10 cellular contexts compared by ENCODE assay signal in the genomic region with DNA sequence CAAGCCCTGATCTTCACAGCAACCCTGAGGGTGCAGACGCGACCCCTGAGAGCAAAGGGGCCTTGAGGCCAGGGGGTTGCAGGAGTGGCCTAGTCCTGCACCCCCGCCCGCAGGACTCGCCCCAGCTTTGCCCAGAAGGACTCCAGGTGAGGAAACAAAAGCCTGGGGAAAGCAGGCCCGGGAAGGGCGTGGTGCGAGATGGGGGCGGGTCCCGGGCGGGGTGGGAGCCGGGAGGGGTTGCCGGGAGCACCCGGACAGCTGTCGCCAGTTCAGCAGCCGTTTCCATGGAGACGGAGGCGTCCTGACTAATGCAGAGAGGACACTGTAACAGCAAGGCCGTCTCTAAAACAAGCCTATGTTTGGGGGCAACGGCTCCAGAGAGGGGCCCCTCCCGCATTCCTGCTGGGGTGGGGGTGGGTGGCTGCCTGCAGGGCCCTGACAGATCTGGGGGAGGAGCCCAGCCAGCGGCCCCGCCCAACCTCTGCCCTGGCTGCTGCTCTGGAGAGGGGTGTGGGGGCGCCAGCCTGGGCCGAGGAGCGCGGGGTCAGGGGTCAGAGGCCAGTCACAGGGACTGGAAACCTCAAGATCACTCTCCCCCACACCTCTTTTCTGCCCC. TPM values are rescaled to one million over a fixed set of nuclear protein-coding genes. Genes with fewer than 3 reads are reported as not detected.
A peak's percentile ranks its signal among the peaks of the same experiment; 100 is the strongest.
DNase-seq lines count a peak whose midpoint lies in the region; ATAC-seq lines count a peak whose summit lies in the region.
"Had no signal": no experiment of that assay in that cellular context is flagged by ENCODE, and none has a peak within 500 bp of the region (broad histone marks: within the 10 kb centered on the region; RNA-seq: fewer than 3 reads in every experiment).

No MANE protein-coding gene starts in this region.

- in situ Hi-C loops in KBM-7 (cut with MboI; ENCODE audit: low pct_unique_long_range_greater_than_20kb, low sequenced_read_pairs), result no loop called here

- H3K27ac ChIP-seq in aorta (ENCODE audit: low read depth in 1 of 2, low read length in 2 of 2), result no peak overlapping the region

- no peak overlapping the region for H3K4me3 ChIP-seq in endocrine pancreas (ENCODE audit: control insufficient read depth, insufficient read depth, low read length)
- H3K4me3 ChIP-seq in aorta (ENCODE audit: low read length in 2 of 2), result no peak overlapping the region

- peak; percentile 17 for ATAC-seq in aorta (ENCODE audit: low FRiP score)
- no peak for ATAC-seq in HG03457 (IDR thresholded peaks at IDR 0.05; ENCODE audit: unreplicated experiment)
- ATAC-seq in HG03045 (IDR thresholded peaks at IDR 0.05; ENCODE audit: unreplicated experiment), result no peak

- DNase-seq in HCEC 1CT, result peak; percentile 58
- DNase-seq in NCI-H526 treated with DMSO at 0.1 percent for 48 hours (lab: John Stamatoyannopoulos, UW), result peak; percentile 56
- peak; percentile 80 to 86 for DNase-seq in lung microvascular endothelial cell (ENCODE audit: low read depth in 2 of 2)
- peak; percentile 85 to 89 for DNase-seq in aorta
- no peak for DNase-seq in KBM-7

- H3K9ac ChIP-seq in endocrine pancreas (ENCODE audit: control insufficient read depth, insufficient read depth, low read length), result peak overlapping the region; percentile 17

- H3K4me1 ChIP-seq in endocrine pancreas (ENCODE audit: control insufficient read depth, insufficient read depth, low read length), result no peaks in the 10 kb centered on the region
- no peaks in the 10 kb centered on the region for H3K4me1 ChIP-seq in aorta (ENCODE audit: control insufficient read depth in 1 of 2, insufficient read depth in 2 of 2, low read length in 2 of 2)

- intact Hi-C loops in aorta (cut with DNase I), result no loop called here

- H3K9me3 ChIP-seq in endocrine pancreas (ENCODE audit: control insufficient read depth, low read length), result no peaks in the 10 kb centered on the region
- no peaks in the 10 kb centered on the region for H3K9me3 ChIP-seq in aorta (ENCODE audit: control insufficient read depth, low read length)

- 26 to 28% methylated on average over 20 to 27 of the region's 27 CpGs for WGBS in aorta, 2 donors

- no peaks in the 10 kb centered on the region for H3K36me3 ChIP-seq in endocrine pancreas (ENCODE audit: control insufficient read depth, insufficient read depth, low read length)
- no peaks in the 10 kb centered on the region for H3K36me3 ChIP-seq in aorta (ENCODE audit: control insufficient read depth in 1 of 2, insufficient read depth in 2 of 2, low read length in 1 of 2)

- H3K27me3 ChIP-seq in endocrine pancreas (ENCODE audit: control insufficient read depth, insufficient read depth, low read length) (no peaks in the 10 kb centered on the region), aorta (ENCODE audit: control insufficient read depth in 1 of 2, insufficient read depth in 2 of 2, low read length in 1 of 2) (no peaks in the 10 kb centered on the region)

RNA-seq across cellular contexts. Expression of a gene that starts 3.0 kb away (rescaled TPM):
- 0.22 TPM in 1 of 2 replicates, not detected in the other for total RNA-seq in lung microvascular endothelial cell
- total RNA-seq in aorta, result 10 to 100 TPM in 1 of 2 donors, 1 to 10 TPM in 1; 7.2 to 13.5 TPM
- 10 to 100 TPM; 34.3 to 51.9 TPM for polyA plus RNA-seq in aorta
- polyA plus RNA-seq: IgD-negative memory B cell had no signal

RNA-seq across cellular contexts. Expression of a gene that starts 20.0 kb away (rescaled TPM):
- total RNA-seq in lung microvascular endothelial cell, result 2.6 and 3.5 TPM in 2 replicates
- total RNA-seq in aorta, result 10 to 100 TPM in 1 of 2 donors, 1 to 10 TPM in 1; 8.4 to 14.8 TPM
- polyA plus RNA-seq in aorta, result 10 to 100 TPM in 1 of 2 donors, 1 to 10 TPM in 1; 5.3 to 11.3 TPM

RNA-seq across cellular contexts. Expression of a gene that starts 34.7 kb away (rescaled TPM):
- total RNA-seq in lung microvascular endothelial cell (not detected in 2 replicates), aorta (1 to 10 TPM in 1 of 2 donors, not detected in 1; 1.1 TPM)
- polyA plus RNA-seq in aorta, result 10 to 100 TPM in 1 of 2 donors, not detected in 1; 13.3 TPM
- total RNA-seq: mononuclear cell had no signal
- polyA plus RNA-seq: IgD-negative memory B cell had no signal
